In the genomic region with DNA sequence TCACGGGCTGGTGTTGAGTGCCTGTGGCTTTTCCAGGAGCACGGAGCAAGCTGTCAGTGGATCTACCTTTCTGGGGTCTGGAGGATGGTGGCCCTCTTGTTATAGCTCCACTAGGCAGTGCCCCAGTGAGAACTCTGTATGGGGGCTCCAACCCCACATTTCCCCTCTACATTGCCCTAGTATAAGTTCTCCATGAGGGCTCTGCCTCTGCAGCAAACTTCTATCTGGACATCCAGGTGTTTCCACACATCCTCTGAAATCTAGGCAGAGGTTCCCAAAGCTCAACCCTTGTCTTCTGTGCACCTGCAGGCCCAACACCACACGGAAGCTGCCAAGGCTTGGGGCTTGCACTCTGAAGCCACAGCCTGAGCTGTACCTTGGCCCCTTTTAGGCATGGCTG, we compare ENCODE assay signal across 1 cellular context.
TF ChIP-seq lines count a peak whose summit lies in the region.

No MANE protein-coding gene starts in this region.

TF ChIP-seq in GM12878, 131 proteins besides CTCF, POLR2A, EP300 and RAD21:
- TF ChIP-seq SUPT20H (IDR thresholded peaks at IDR 0.05; ENCODE audit: borderline replicate concordance, control insufficient read depth, low read depth, low read length) = no peak
- TF ChIP-seq CBX5 (IDR thresholded peaks at IDR 0.05; ENCODE audit: low read depth) = peak; percentile 90; the same call in 1 of the 2 replicates
TF ChIP-seq in GM12878: peak in this region for 1.
